23 cellular contexts compared by ENCODE assay signal in the genomic region with DNA sequence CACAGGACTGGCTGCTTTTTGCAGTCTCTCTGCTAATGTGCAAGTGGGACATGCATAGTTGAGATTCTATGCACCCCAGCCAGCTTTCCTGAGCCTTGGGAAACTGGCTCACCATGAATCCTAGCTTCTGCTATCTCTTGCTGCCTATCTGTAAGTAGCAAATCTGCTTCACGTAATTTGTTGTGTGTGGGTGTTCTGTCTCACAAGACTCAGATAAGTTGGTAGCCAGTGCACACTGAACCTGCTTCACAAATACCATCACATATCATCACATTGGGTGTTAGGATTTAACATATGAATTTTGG. TPM values are rescaled to one million over a fixed set of nuclear protein-coding genes. Genes with fewer than 3 reads are reported as not detected.
DNase-seq lines count a peak whose midpoint lies in the region; ATAC-seq and TF ChIP-seq lines count a peak whose summit lies in the region.
"Had no signal": no experiment of that assay in that cellular context is flagged by ENCODE, and none has a peak within 500 bp of the region (broad histone marks: within the 10 kb centered on the region; RNA-seq: fewer than 3 reads in every experiment).

No MANE protein-coding gene starts in this region.

- ATAC-seq in GM21360 (IDR thresholded peaks at IDR 0.05; ENCODE audit: unreplicated experiment), result peak; percentile 12
- peak; percentile 5 for ATAC-seq in HG02884 (IDR thresholded peaks at IDR 0.05; ENCODE audit: unreplicated experiment)
- ATAC-seq in HG02970 (IDR thresholded peaks at IDR 0.05; ENCODE audit: low FRiP score, unreplicated experiment), result no peak
- ATAC-seq: HCT116, PC-3 had no signal

- no peak overlapping the region for H3K4me3 Mint-ChIP-seq in CD4-positive, alpha-beta memory T cell
- H3K4me3 Mint-ChIP-seq: activated naive CD8-positive, alpha-beta T cell treated with anti-CD3 and anti-CD28 coated beads, Interleukin-2, amount 10 ng/mL, durations not matched to agents 7 days and 5 days; nephron had no signal

- H3K4me2 ChIP-seq in OCI-LY3 (ENCODE audit: low read length), result peak overlapping the region; percentile 53
- H3K4me2 ChIP-seq: SK-N-SH had no signal

- no peaks in the 10 kb centered on the region for H3K27me3 ChIP-seq in OCI-LY3 (ENCODE audit: low read depth, low read length)
- H3K27me3 ChIP-seq in CD4-positive, alpha-beta memory T cell (ENCODE audit: insufficient read depth, low read length), result no peaks in the 10 kb centered on the region
- H3K27me3 ChIP-seq: vagina had no signal

- H3K4me3 ChIP-seq in OCI-LY3 (ENCODE audit: low read length), result no peak overlapping the region
- no peak overlapping the region for H3K4me3 ChIP-seq in CD4-positive, alpha-beta memory T cell (ENCODE audit: low read length in 2 of 2)
- H3K4me3 ChIP-seq: vagina had no signal

- H2AFZ ChIP-seq in OCI-LY3 (ENCODE audit: low read depth, low read length), result no peak overlapping the region

- H3K9ac ChIP-seq in OCI-LY3 (ENCODE audit: low read length), result no peak overlapping the region
- H3K9ac ChIP-seq: SK-N-SH had no signal

- H3K4me1 Mint-ChIP-seq in CD4-positive, alpha-beta memory T cell, result no peaks in the 10 kb centered on the region
- H3K4me1 Mint-ChIP-seq: activated naive CD8-positive, alpha-beta T cell treated with anti-CD3 and anti-CD28 coated beads, Interleukin-2, amount 10 ng/mL, durations not matched to agents 7 days and 5 days; nephron had no signal

- H3K36me3 ChIP-seq in OCI-LY3 (replicated peaks; ENCODE audit: low read depth, low read length), result peaks cover 14% of the 10 kb centered on the region
- no peaks in the 10 kb centered on the region for H3K36me3 ChIP-seq in CD4-positive, alpha-beta memory T cell (ENCODE audit: insufficient read depth, low read length)
- H3K36me3 ChIP-seq: vagina had no signal

- peaks cover 55% of the 10 kb centered on the region for H3K4me1 ChIP-seq in OCI-LY3 (ENCODE audit: low read length)
- H3K4me1 ChIP-seq in CD4-positive, alpha-beta memory T cell (ENCODE audit: insufficient read depth, low read length), result no peaks in the 10 kb centered on the region
- H3K4me1 ChIP-seq: Caco-2, vagina had no signal

- DNase-seq in stimulated activated naive CD4-positive, alpha-beta T cell (lab: John Stamatoyannopoulos, UW), result no peak
- DNase-seq in CD4-positive, alpha-beta memory T cell, result no peak
- DNase-seq in NCI-H446 (lab: John Stamatoyannopoulos, UW), result no peak
- DNase-seq: activated CD4-positive, alpha-beta T cell treated with anti-CD3 and anti-CD28 coated beads for 1 hour; activated naive CD8-positive, alpha-beta T cell treated with anti-CD3 and anti-CD28 coated beads, Interleukin-2, amount 10 ng/mL, durations not matched to agents 7 days and 5 days; Caco-2; cortex of kidney; foreskin fibroblast; hippocampal formation; kidney; NCI-H1417; NCI-H748 treated with DMSO at 0.1 percent for 48 hours; PC-3; posterior cingulate gyrus; SK-N-SH; stimulated activated CD4-positive, alpha-beta T cell treated with anti-CD3 and anti-CD28 coated beads, Interleukin-2, amount 100 ng/mL, for 48 hours had no signal

- no peak overlapping the region for H3K27ac Mint-ChIP-seq in CD4-positive, alpha-beta memory T cell
- H3K27ac Mint-ChIP-seq: activated naive CD8-positive, alpha-beta T cell treated with anti-CD3 and anti-CD28 coated beads, Interleukin-2, amount 10 ng/mL, durations not matched to agents 7 days and 5 days; nephron had no signal

- intact Hi-C loops in CD4-positive, alpha-beta memory T cell (cut with micrococcal nuclease), result no loop called here

- H3K9me3 ChIP-seq in OCI-LY3 (ENCODE audit: insufficient read depth, low read length), result peaks cover 4% of the 10 kb centered on the region; the same call in 1 of the 2 replicates
- H3K9me3 ChIP-seq in CD4-positive, alpha-beta memory T cell (ENCODE audit: control insufficient read depth in 1 of 2, low read length in 2 of 2), result no peaks in the 10 kb centered on the region
- H3K9me3 ChIP-seq: Caco-2, SK-N-SH, vagina had no signal

- no peaks in the 10 kb centered on the region for H3K27me3 Mint-ChIP-seq in CD4-positive, alpha-beta memory T cell
- H3K27me3 Mint-ChIP-seq: activated naive CD8-positive, alpha-beta T cell treated with anti-CD3 and anti-CD28 coated beads, Interleukin-2, amount 10 ng/mL, durations not matched to agents 7 days and 5 days had no signal

- POLR2A ChIA-PET in CD4-positive, alpha-beta memory T cell (lab: Charles Lee; ENCODE audit: partially characterized antibody), result interaction anchor here (1.1 kb wide), 1 partner anchor 13 kb away, joined by 3 read pairs; a partner anchor contains a TSS

- CTCF ChIA-PET in CD4-positive, alpha-beta memory T cell (lab: Charles Lee; ENCODE audit: partially characterized antibody), result no interaction called here

- no peaks in the 10 kb centered on the region for H3K79me2 ChIP-seq in OCI-LY3 (ENCODE audit: low read length)

- no peak overlapping the region for H3K27ac ChIP-seq in OCI-LY3 (ENCODE audit: low read length)
- no peak overlapping the region for H3K27ac ChIP-seq in CD4-positive, alpha-beta memory T cell (ENCODE audit: low read depth, low read length)
- H3K27ac ChIP-seq: vagina had no signal

- H4K20me1 ChIP-seq in OCI-LY3 (ENCODE audit: insufficient read depth, low read length), result no peaks in the 10 kb centered on the region

- H3K9me3 Mint-ChIP-seq in CD4-positive, alpha-beta memory T cell, result no peaks in the 10 kb centered on the region
- H3K9me3 Mint-ChIP-seq: activated naive CD8-positive, alpha-beta T cell treated with anti-CD3 and anti-CD28 coated beads, Interleukin-2, amount 10 ng/mL, durations not matched to agents 7 days and 5 days; nephron had no signal

- H3K36me3 Mint-ChIP-seq in CD4-positive, alpha-beta memory T cell, result peaks cover 0 to 6% of the 10 kb centered on the region in 2 donors

- no peak for TF ChIP-seq CTCF in OCI-LY3 (IDR thresholded peaks at IDR 0.05; ENCODE audit: low read depth, low read length)

RNA-seq across cellular contexts. Expression of a gene that starts 13.9 kb away (rescaled TPM):
- total RNA-seq in CD4-positive, alpha-beta memory T cell, result 10 to 100 TPM; 15.5 to 17.4 TPM
- polyA plus RNA-seq in CD4-positive, alpha-beta memory T cell, result 10 to 100 TPM; 20.1 to 21.4 TPM
- polyA plus RNA-seq: SK-N-SH had no signal
